In genomic region chr17:58517928-58518609, GRCh38 we compare ENCODE assay signal across 8 cellular contexts. TPM values are rescaled to one million over a fixed set of nuclear protein-coding genes. Genes with fewer than 3 reads are reported as not detected.
DNase-seq lines count a peak whose midpoint lies in the region; ATAC-seq and TF ChIP-seq lines count a peak whose summit lies in the region.

No MANE protein-coding gene starts in this region.

- peaks cover 7 to 8% of the 10 kb centered on the region in 2 donors for H3K36me3 Mint-ChIP-seq in CD14-positive monocyte
- peaks cover 47% of the 10 kb centered on the region for H3K36me3 Mint-ChIP-seq in dendritic cell treated with granulocyte-macrophage colony-stimulating factor and Interleukin-4, amounts not matched to agents 40 ng/mL and 50 ng/mL, for 4 days (ENCODE audit: low read depth)

- peaks cover 0 to 8% (median 4%) of the 10 kb centered on the region in 3 donors for H3K27me3 Mint-ChIP-seq in CD14-positive monocyte (ENCODE audit: low read depth in 3 of 3)
- peaks cover 10% of the 10 kb centered on the region for H3K27me3 Mint-ChIP-seq in dendritic cell treated with granulocyte-macrophage colony-stimulating factor and Interleukin-4, amounts not matched to agents 40 ng/mL and 50 ng/mL, for 4 days

- no peak for TF ChIP-seq CTCF in CD14-positive monocyte (IDR thresholded peaks at IDR 0.05)

- peaks cover 45% of the 10 kb centered on the region for H3K4me1 Mint-ChIP-seq in CD14-positive monocyte
- peaks cover 46% of the 10 kb centered on the region for H3K4me1 Mint-ChIP-seq in dendritic cell treated with granulocyte-macrophage colony-stimulating factor and Interleukin-4, amounts not matched to agents 40 ng/mL and 50 ng/mL, for 4 days (ENCODE audit: low read depth)

- H3K4me3 Mint-ChIP-seq in CD14-positive monocyte, result peak overlapping the region; percentile 96 to 98
- peak overlapping the region; percentile 85 for H3K4me3 Mint-ChIP-seq in dendritic cell treated with granulocyte-macrophage colony-stimulating factor and Interleukin-4, amounts not matched to agents 40 ng/mL and 50 ng/mL, for 4 days

- ATAC-seq in GM19395 (IDR thresholded peaks at IDR 0.05; ENCODE audit: unreplicated experiment), result peak; percentile 76
- ATAC-seq in HG03558 (IDR thresholded peaks at IDR 0.05; ENCODE audit: extremely low read depth, unreplicated experiment), result peak; percentile 74
- ATAC-seq in left lobe of liver, result peak; percentile 65

- DNase-seq in CD14-positive monocyte (ENCODE audit: low spot score) (peak; percentile 100), NCI-H748 (lab: John Stamatoyannopoulos, UW; ENCODE audit: unreplicated experiment) (peak; percentile 100), left lobe of liver (ENCODE audit: low spot score) (peak; percentile 100)
- peak; percentile 95 to 100 for DNase-seq in activated CD4-positive, alpha-beta T cell treated with anti-CD3 and anti-CD28 coated beads, Interleukin-2, amount 50 U/mL, for 24 hours (ENCODE audit: low read depth in 1 of 2, low spot score in 1 of 2)
- DNase-seq in stimulated activated CD4-positive, alpha-beta T cell treated with anti-CD3 and anti-CD28 coated beads, Interleukin-2, amount 100 ng/mL, for 24 hours, result peak; percentile 99

- H3K9me3 Mint-ChIP-seq in CD14-positive monocyte, result no peaks in the 10 kb centered on the region
- H3K9me3 Mint-ChIP-seq in dendritic cell treated with granulocyte-macrophage colony-stimulating factor and Interleukin-4, amounts not matched to agents 40 ng/mL and 50 ng/mL, for 4 days, result no peaks in the 10 kb centered on the region

- H3K27ac Mint-ChIP-seq in CD14-positive monocyte, result peak overlapping the region; percentile 95 to 99 (median 98)
- peak overlapping the region; percentile 97 for H3K27ac Mint-ChIP-seq in dendritic cell treated with granulocyte-macrophage colony-stimulating factor and Interleukin-4, amounts not matched to agents 40 ng/mL and 50 ng/mL, for 4 days

- intact Hi-C loops in CD14-positive monocyte (cut with micrococcal nuclease), result loop anchor here (2.0 to 10.0 kb wide), 7 partner anchors 59 to 511 kb away; partner anchors contain the start of gene SRSF1 (in 1 of the 2)
- intact Hi-C loops in dendritic cell treated with granulocyte-macrophage colony-stimulating factor and Interleukin-4, amounts not matched to agents 40 ng/mL and 50 ng/mL, for 4 days (cut with micrococcal nuclease), result loop anchor here (1.0 kb wide), 4 partner anchors 69 to 487 kb away; no protein-coding TSS in a partner anchor

RNA-seq across cellular contexts. Expression of gene MTMR4, which starts 3.6 kb away (rescaled TPM):
- polyA plus RNA-seq in CD14-positive monocyte, result 1 to 10 TPM; 7.2 to 8.4 TPM
- total RNA-seq in left lobe of liver, result 101 TPM

RNA-seq across cellular contexts. Expression of gene HSF5, which starts 29.9 kb away (rescaled TPM):
- under 1 TPM in 1 of 2 donors, not detected in 1; 0.07 TPM for polyA plus RNA-seq in CD14-positive monocyte
- total RNA-seq in left lobe of liver, result 0.18 TPM

Comparison
In these comparisons a context has a peak if more than half of its experiments do, and no peak if none do; other contexts are left out.
1. Peak in every context shown above with its lines: DNase-seq and ATAC-seq.